30 cellular contexts compared by ENCODE assay signal in the genomic region with DNA sequence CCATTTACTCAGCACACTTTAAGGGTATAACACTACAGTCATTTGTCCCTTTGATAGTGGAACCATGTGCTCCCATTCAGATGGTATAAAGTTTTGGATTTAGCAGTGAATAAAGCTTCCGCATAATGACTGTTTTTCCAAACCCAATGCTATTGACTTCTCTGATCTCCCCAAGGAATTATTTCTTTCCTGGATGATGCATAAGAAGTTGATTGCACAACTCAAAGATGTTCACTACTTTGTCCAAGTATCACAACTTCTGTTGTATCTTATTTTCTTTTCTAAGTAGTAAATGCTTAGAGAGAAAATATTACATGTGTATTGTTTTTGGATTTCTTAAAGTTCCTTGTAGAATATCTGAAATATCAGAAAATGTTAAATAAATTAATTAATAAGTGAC.
"Had no signal": no experiment of that assay in that cellular context is flagged by ENCODE, and none has a peak within 500 bp of the region (broad histone marks: within the 10 kb centered on the region; RNA-seq: fewer than 3 reads in every experiment).

No MANE protein-coding gene starts in this region.

- ATAC-seq: esophagus mucosa; gastrocnemius medialis; heart left ventricle; left lobe of liver; natural killer cell; psoas muscle; right cardiac atrium; stimulated activated naive CD8-positive, alpha-beta T cell treated with anti-CD3 and anti-CD28 coated beads, Interleukin-15, amount 100 ng/mL, for 72 hours had no signal

- H3K4me3 ChIP-seq: dorsolateral prefrontal cortex, gastrocnemius medialis, heart left ventricle, hepatocyte, lung, ovary, psoas muscle, smooth muscle cell, thyroid gland, vagina had no signal

- H2AFZ ChIP-seq: hepatocyte had no signal

- H3K9me3 ChIP-seq: gastrocnemius medialis, heart left ventricle, ovary, psoas muscle, thyroid gland, vagina had no signal

- DNase-seq: dorsolateral prefrontal cortex; effector CD8-positive, alpha-beta T cell; endodermal cell; foreskin fibroblast; gastrocnemius medialis; heart left ventricle; kidney; natural killer cell; occipital lobe; ovary; posterior cingulate gyrus; psoas muscle; right cardiac atrium; stimulated activated CD4-positive, alpha-beta T cell treated with anti-CD3 and anti-CD28 coated beads, Interleukin-12 subunit alpha, Interleukin-12 subunit beta, amount 100 ng/mL, for 4 hours; stimulated activated CD4-positive, alpha-beta T cell treated with anti-CD3 and anti-CD28 coated beads, Interleukin-1b, Interleukin-23, amount 100 ng/mL, for 48 hours; stimulated activated CD4-positive, alpha-beta T cell treated with anti-CD3 and anti-CD28 coated beads, Interleukin-4, amount 100 ng/mL, for 1 hour; stimulated activated CD8-positive, alpha-beta memory T cell treated with anti-CD3 and anti-CD28 coated beads, Interleukin-4, amount 100 ng/mL, for 48 hours; stimulated activated naive CD4-positive, alpha-beta T cell; stimulated activated naive CD8-positive, alpha-beta T cell treated with anti-CD3 and anti-CD28 coated beads, Interleukin-15, amount 100 ng/mL, for 72 hours; thyroid gland; trophoblast cell had no signal

- H3K27me3 Mint-ChIP-seq: memory B cell; stimulated activated naive CD8-positive, alpha-beta T cell treated with anti-CD3 and anti-CD28 coated beads, Interleukin-15, amount 100 ng/mL, for 72 hours had no signal

- H3K4me1 Mint-ChIP-seq: endodermal cell; memory B cell; natural killer cell; stimulated activated naive CD8-positive, alpha-beta T cell treated with anti-CD3 and anti-CD28 coated beads, Interleukin-15, amount 100 ng/mL, for 72 hours had no signal

- H3K27ac ChIP-seq: dorsolateral prefrontal cortex, epithelial cell of prostate, gastrocnemius medialis, heart left ventricle, hepatocyte, ovary, psoas muscle, thyroid gland, vagina had no signal

- H3K36me3 ChIP-seq: gastrocnemius medialis, heart left ventricle, ovary, thyroid gland, vagina had no signal

- H3K4me2 ChIP-seq: hepatocyte, smooth muscle cell had no signal

- H3K36me3 Mint-ChIP-seq: natural killer cell had no signal

- H3K4me1 ChIP-seq: gastrocnemius medialis, heart left ventricle, psoas muscle, thyroid gland, vagina had no signal

- H3K27ac Mint-ChIP-seq: endodermal cell; memory B cell; natural killer cell; stimulated activated naive CD8-positive, alpha-beta T cell treated with anti-CD3 and anti-CD28 coated beads, Interleukin-15, amount 100 ng/mL, for 72 hours had no signal

- H3K9me3 Mint-ChIP-seq: endodermal cell had no signal

- H3K27me3 ChIP-seq: dorsolateral prefrontal cortex, gastrocnemius medialis, heart left ventricle, hepatocyte, ovary, thyroid gland, vagina had no signal

- H3K4me3 Mint-ChIP-seq: endodermal cell; memory B cell; natural killer cell; stimulated activated naive CD8-positive, alpha-beta T cell treated with anti-CD3 and anti-CD28 coated beads, Interleukin-15, amount 100 ng/mL, for 72 hours had no signal

- FAIRE-seq: colon, kidney had no signal

- H3K79me2 ChIP-seq: hepatocyte had no signal
